1 cellular context compared by ENCODE assay signal in genomic region chr6:152771061-152771687, GRCh38.
TF ChIP-seq lines count a peak whose summit lies in the region.

No MANE protein-coding gene starts in this region.

TF ChIP-seq in H1, 55 proteins besides CTCF, POLR2A, EP300 and RAD21 (continued from another document):
- TF ChIP-seq CHD1 (IDR thresholded peaks at IDR 0.05; ENCODE audit: low read depth, low read length), result no peak
- TF ChIP-seq BCL11A (IDR thresholded peaks at IDR 0.05; ENCODE audit: low read depth in 2 of 2, low read length in 2 of 2), result no peak
- TF ChIP-seq MAX (IDR thresholded peaks at IDR 0.05), result no peak
- TF ChIP-seq EGR1 (IDR thresholded peaks at IDR 0.05; ENCODE audit: borderline replicate concordance, low read depth, low read length), result no peak
- TF ChIP-seq FOSL1 (IDR thresholded peaks at IDR 0.05; ENCODE audit: insufficient read depth, low read depth, low read length), result no peak
- TF ChIP-seq JUN (IDR thresholded peaks at IDR 0.05; ENCODE audit: low read depth, low read length), result no peak
- TF ChIP-seq ATF2 (IDR thresholded peaks at IDR 0.05; ENCODE audit: low read length), result no peak
- no peak for TF ChIP-seq CEBPB (IDR thresholded peaks at IDR 0.05; ENCODE audit: low read depth, low read length)
